ENCODE assay signal across 1 cellular context in the genomic region with DNA sequence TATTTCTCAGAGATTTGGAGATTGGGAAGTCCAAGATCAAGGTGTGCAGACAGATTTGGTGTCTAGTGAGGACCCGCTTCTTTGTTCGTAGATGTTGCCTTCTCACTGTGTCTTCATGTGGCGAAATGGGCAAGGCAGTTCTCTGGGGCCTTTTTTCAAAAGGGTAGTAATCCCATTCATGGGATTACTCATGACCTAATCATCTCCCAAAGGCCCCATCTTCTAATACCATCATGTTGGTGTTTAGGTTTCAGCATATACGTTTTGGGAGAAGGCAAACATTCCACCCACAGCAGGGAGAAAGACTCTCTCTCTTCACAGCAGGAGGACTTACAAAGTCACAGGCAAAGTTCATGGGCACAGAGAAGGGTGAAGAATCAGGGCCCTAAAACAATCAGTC.
TF ChIP-seq lines count a peak whose summit lies in the region.

No MANE protein-coding gene starts in this region.

TF ChIP-seq in A549, 52 proteins besides CTCF, POLR2A, EP300 and RAD21 (continued from another document):
- TF ChIP-seq FOXS1 (CRISPR knock-in tag; IDR thresholded peaks at IDR 0.05) (no peak), SREBF2 (IDR thresholded peaks at IDR 0.05) (no peak), SMC3 (IDR thresholded peaks at IDR 0.05) (no peak), CHD2 (IDR thresholded peaks at IDR 0.05; ENCODE audit: low read length, partially characterized antibody) (no peak), FOSL2 (IDR thresholded peaks at IDR 0.05) (no peak), FOSL2 (CRISPR knock-in tag; IDR thresholded peaks at IDR 0.05) (no peak)
